ENCODE assay signal across 14 cellular contexts in genomic region chr22:43166132-43166930, GRCh38. TPM values are rescaled to one million over a fixed set of nuclear protein-coding genes. Genes with fewer than 3 reads are reported as not detected.
DNase-seq lines count a peak whose midpoint lies in the region; ATAC-seq and TF ChIP-seq lines count a peak whose summit lies in the region.
"Had no signal": no experiment of that assay in that cellular context is flagged by ENCODE, and none has a peak within 500 bp of the region (broad histone marks: within the 10 kb centered on the region; RNA-seq: fewer than 3 reads in every experiment).

No MANE protein-coding gene starts in this region.

- TF ChIP-seq CTCF in WTC11 (IDR thresholded peaks at IDR 0.05), result no peak

- H3K4me1 Mint-ChIP-seq in activated T-cell treated with anti-CD3 and anti-CD28 coated beads, Interleukin-2, amount 50 U/mL, for 24 hours (ENCODE audit: low read depth), result peaks cover 2% of the 10 kb centered on the region
- peaks cover 6% of the 10 kb centered on the region for H3K4me1 Mint-ChIP-seq in stimulated activated naive CD8-positive, alpha-beta T cell treated with anti-CD3 and anti-CD28 coated beads, Interleukin-15, amount 100 ng/mL, for 72 hours
- no peaks in the 10 kb centered on the region for H3K4me1 Mint-ChIP-seq in WTC11
- peaks cover 11 to 16% of the 10 kb centered on the region in 2 donors for H3K4me1 Mint-ChIP-seq in stimulated activated naive B cell treated with anti-CD40 and anti-IgM and Interleukin-4, amounts not matched to agents 10 μg/mL and 1 μg/mL and 100 μg/mL, for 72 hours

- CTCF ChIA-PET in WTC11 (lab: Charles Lee), result no interaction called here

- H3K9me3 Mint-ChIP-seq in activated T-cell treated with anti-CD3 and anti-CD28 coated beads, Interleukin-2, amount 50 U/mL, for 24 hours, result no peaks in the 10 kb centered on the region
- H3K9me3 Mint-ChIP-seq in stimulated activated naive CD8-positive, alpha-beta T cell treated with anti-CD3 and anti-CD28 coated beads, Interleukin-15, amount 100 ng/mL, for 72 hours, result no peaks in the 10 kb centered on the region
- H3K9me3 Mint-ChIP-seq in WTC11, result no peaks in the 10 kb centered on the region
- no peaks in the 10 kb centered on the region for H3K9me3 Mint-ChIP-seq in stimulated activated naive B cell treated with anti-CD40 and anti-IgM and Interleukin-4, amounts not matched to agents 10 μg/mL and 1 μg/mL and 100 μg/mL, for 72 hours
- H3K9me3 Mint-ChIP-seq: CD14-positive monocyte; CD8-positive, alpha-beta memory T cell had no signal

- no peak overlapping the region for H3K4me3 Mint-ChIP-seq in activated T-cell treated with anti-CD3 and anti-CD28 coated beads, Interleukin-2, amount 50 U/mL, for 24 hours
- no peak overlapping the region for H3K4me3 Mint-ChIP-seq in stimulated activated naive CD8-positive, alpha-beta T cell treated with anti-CD3 and anti-CD28 coated beads, Interleukin-15, amount 100 ng/mL, for 72 hours
- no peak overlapping the region for H3K4me3 Mint-ChIP-seq in WTC11
- H3K4me3 Mint-ChIP-seq in stimulated activated naive B cell treated with anti-CD40 and anti-IgM and Interleukin-4, amounts not matched to agents 10 μg/mL and 1 μg/mL and 100 μg/mL, for 72 hours, result no peak overlapping the region
- H3K4me3 Mint-ChIP-seq: CD14-positive monocyte; CD8-positive, alpha-beta memory T cell had no signal

- no peak for DNase-seq in activated T-cell treated with anti-CD3 and anti-CD28 coated beads, Interleukin-2, amount 50 U/mL, for 24 hours
- no peak for DNase-seq in activated T-cell treated with anti-CD3 and anti-CD28 coated beads, Interleukin-2, amount 50 U/mL, for 48 hours
- no peak for DNase-seq in stimulated activated naive CD8-positive, alpha-beta T cell treated with anti-CD3 and anti-CD28 coated beads, Interleukin-15, amount 100 ng/mL, for 72 hours
- DNase-seq in stimulated activated naive CD8-positive, alpha-beta T cell treated with anti-CD3 and anti-CD28 coated beads, Interleukin-15, Interleukin-2, amounts not matched to agents 100 U/mL and 50 U/mL, for 24 hours, result no peak
- no peak for DNase-seq in WTC11 (ENCODE audit: low spot score)
- no peak for DNase-seq in stimulated activated naive B cell treated with anti-CD40 and anti-IgM and Interleukin-4, amounts not matched to agents 10 μg/mL and 1 μg/mL and 100 μg/mL, for 72 hours
- DNase-seq: Caco-2; CD8-positive, alpha-beta memory T cell; DMS53; HCEC 1CT had no signal

- H3K36me3 Mint-ChIP-seq in activated T-cell treated with anti-CD3 and anti-CD28 coated beads, Interleukin-2, amount 50 U/mL, for 24 hours (ENCODE audit: low read depth), result peaks cover 67% of the 10 kb centered on the region
- peaks cover 24% of the 10 kb centered on the region for H3K36me3 Mint-ChIP-seq in WTC11
- H3K36me3 Mint-ChIP-seq in stimulated activated naive B cell treated with anti-CD40 and anti-IgM and Interleukin-4, amounts not matched to agents 10 μg/mL and 1 μg/mL and 100 μg/mL, for 72 hours, result peaks cover 51 to 61% of the 10 kb centered on the region in 2 donors

- POLR2A ChIA-PET in WTC11 (lab: Charles Lee), result interaction anchor here (0.9 kb wide), 1 partner anchor 20 kb away, joined by 3 read pairs; no protein-coding TSS in a partner anchor

- H3K27ac Mint-ChIP-seq in activated T-cell treated with anti-CD3 and anti-CD28 coated beads, Interleukin-2, amount 50 U/mL, for 24 hours, result peak overlapping the region; percentile 11
- peak overlapping the region; percentile 53 to 54 for H3K27ac Mint-ChIP-seq in stimulated activated naive CD8-positive, alpha-beta T cell treated with anti-CD3 and anti-CD28 coated beads, Interleukin-15, amount 100 ng/mL, for 72 hours
- H3K27ac Mint-ChIP-seq in WTC11, result 0 out of 2 replicates have a peak overlapping the region, but pooled peaks have one; percentile 60
- peak overlapping the region; percentile 20 for H3K27ac Mint-ChIP-seq in stimulated activated naive B cell treated with anti-CD40 and anti-IgM and Interleukin-4, amounts not matched to agents 10 μg/mL and 1 μg/mL and 100 μg/mL, for 72 hours

- H3K27me3 Mint-ChIP-seq in activated T-cell treated with anti-CD3 and anti-CD28 coated beads, Interleukin-2, amount 50 U/mL, for 24 hours, result no peaks in the 10 kb centered on the region
- H3K27me3 Mint-ChIP-seq in stimulated activated naive CD8-positive, alpha-beta T cell treated with anti-CD3 and anti-CD28 coated beads, Interleukin-15, amount 100 ng/mL, for 72 hours, result no peaks in the 10 kb centered on the region
- no peaks in the 10 kb centered on the region for H3K27me3 Mint-ChIP-seq in WTC11 (ENCODE audit: low read depth)
- no peaks in the 10 kb centered on the region for H3K27me3 Mint-ChIP-seq in stimulated activated naive B cell treated with anti-CD40 and anti-IgM and Interleukin-4, amounts not matched to agents 10 μg/mL and 1 μg/mL and 100 μg/mL, for 72 hours
- H3K27me3 Mint-ChIP-seq: CD8-positive, alpha-beta memory T cell had no signal

- ATAC-seq in stimulated activated naive CD8-positive, alpha-beta T cell treated with anti-CD3 and anti-CD28 coated beads, Interleukin-15, amount 100 ng/mL, for 72 hours, result no peak
- no peak for ATAC-seq in stimulated activated naive CD8-positive, alpha-beta T cell treated with anti-CD3 and anti-CD28 coated beads, Interleukin-15, Interleukin-2, amounts not matched to agents 100 U/mL and 50 U/mL, for 24 hours
- ATAC-seq in WTC11 (peak; percentile 19; the same call in 1 of the 2 replicates), GM21576 (IDR thresholded peaks at IDR 0.05; ENCODE audit: unreplicated experiment) (no peak), GM21825 (IDR thresholded peaks at IDR 0.05; ENCODE audit: unreplicated experiment) (no peak)
- no peak for ATAC-seq in stimulated activated naive B cell treated with anti-CD40 and anti-IgM and Interleukin-4, amounts not matched to agents 10 μg/mL and 1 μg/mL and 100 μg/mL, for 72 hours (replicated peaks)
- ATAC-seq: GM12878 had no signal

TF ChIP-seq in WTC11, 78 proteins besides CTCF, POLR2A, EP300 and RAD21 (continues in another document):
- TF ChIP-seq STAT6 (CRISPR knock-in tag; conservative IDR thresholded peaks at IDR 0.05; ENCODE audit: low read depth) (no peak), MXD4 (CRISPR knock-in tag; IDR thresholded peaks at IDR 0.05; ENCODE audit: borderline replicate concordance) (no peak), NFATC4 (CRISPR knock-in tag; IDR thresholded peaks at IDR 0.05) (no peak), IRF1 (CRISPR knock-in tag; IDR thresholded peaks at IDR 0.05) (no peak), NR2C2 (CRISPR knock-in tag; IDR thresholded peaks at IDR 0.05) (no peak), SMAD3 (CRISPR knock-in tag; IDR thresholded peaks at IDR 0.05; ENCODE audit: borderline replicate concordance) (no peak)

RNA-seq across cellular contexts. Expression of gene TSPO, which starts 15.0 kb away (rescaled TPM):
- 21.9 to 28.6 TPM (median 23.8 TPM) in 3 replicates for total RNA-seq in WTC11 (2021)

RNA-seq across cellular contexts. Expression of gene TTLL12, which starts 20.6 kb away (rescaled TPM):
- total RNA-seq in WTC11 (2021), result 129 to 134 TPM (median 129 TPM) in 3 replicates

RNA-seq across cellular contexts. Expression of gene MCAT, which starts 23.1 kb away (rescaled TPM):
- 16.2 to 18.5 TPM (median 16.6 TPM) in 3 replicates for total RNA-seq in WTC11 (2021)

RNA-seq across cellular contexts. Expression of gene BIK, which starts 55.8 kb away (rescaled TPM):
- total RNA-seq in WTC11 (2021), result 3.0 to 3.9 TPM (median 3.2 TPM) in 3 replicates
